Comparison of ENCODE assay signal across 15 cellular contexts in genomic region chr4:101238706-101239105, GRCh38.
DNase-seq lines count a peak whose midpoint lies in the region; ATAC-seq and TF ChIP-seq lines count a peak whose summit lies in the region.
"Had no signal": no experiment of that assay in that cellular context is flagged by ENCODE, and none has a peak within 500 bp of the region (broad histone marks: within the 10 kb centered on the region; RNA-seq: fewer than 3 reads in every experiment).

No MANE protein-coding gene starts in this region.

- DNase-seq in HFFc6 = peak; percentile 24
- DNase-seq in RWPE1 (ENCODE audit: low spot score) = peak; percentile 44
- peak; percentile 61 for DNase-seq in fibroblast of gingiva (ENCODE audit: low read depth)
- DNase-seq in activated CD4-positive, CD25-positive, alpha-beta regulatory T cell (lab: John Stamatoyannopoulos, UW) = no peak
- no peak for DNase-seq in NCI-H1417 (lab: John Stamatoyannopoulos, UW)
- DNase-seq in Caco-2 = no peak
- DNase-seq: activated CD8-positive, alpha-beta T cell treated with anti-CD3 and anti-CD28 coated beads for 36 hours; heart left ventricle; naive B cell; NCI-H1436; SHP77 treated with DMSO at 0.1 percent for 48 hours; stimulated activated CD4-positive, alpha-beta T cell treated with anti-CD3 and anti-CD28 coated beads, Interleukin-2, amount 100 ng/mL, for 48 hours; thyroid gland had no signal

- peak overlapping the region; percentile 33 for H3K4me2 ChIP-seq in skeletal muscle satellite cell (ENCODE audit: low read length)

- H3K9me3 ChIP-seq in skeletal muscle satellite cell (replicated peaks; ENCODE audit: low read length) (no peaks in the 10 kb centered on the region), Caco-2 (no peaks in the 10 kb centered on the region)
- H3K9me3 ChIP-seq: heart left ventricle, thyroid gland had no signal

- no peak for ATAC-seq in HG02852 (IDR thresholded peaks at IDR 0.05; ENCODE audit: unreplicated experiment)
- ATAC-seq: activated CD8-positive, alpha-beta T cell treated with anti-CD3 and anti-CD28 coated beads for 36 hours had no signal

- H3K4me3 Mint-ChIP-seq in HFFc6 = peak overlapping the region; percentile 3; the same call in 1 of the 2 replicates
- H3K4me3 Mint-ChIP-seq in Caco-2 (ENCODE audit: unreplicated experiment) = no peak overlapping the region
- H3K4me3 Mint-ChIP-seq: activated CD8-positive, alpha-beta T cell treated with anti-CD3 and anti-CD28 coated beads for 36 hours; naive B cell had no signal

- H3K4me1 ChIP-seq in skeletal muscle satellite cell (ENCODE audit: control insufficient read depth, insufficient read depth, low read length) (peaks cover 17% of the 10 kb centered on the region), Caco-2 (no peaks in the 10 kb centered on the region)

- H3K4me1 Mint-ChIP-seq in HFFc6 (ENCODE audit: low read depth) (peaks cover 33% of the 10 kb centered on the region), Caco-2 (ENCODE audit: low read depth, unreplicated experiment) (peaks cover 4% of the 10 kb centered on the region)

- no peaks in the 10 kb centered on the region for H3K27me3 ChIP-seq in skeletal muscle satellite cell (ENCODE audit: control insufficient read depth, insufficient read depth, low read length)
- no peaks in the 10 kb centered on the region for H3K27me3 ChIP-seq in Caco-2 (replicated peaks; ENCODE audit: control insufficient read depth, insufficient read depth, low read length)
- H3K27me3 ChIP-seq: heart left ventricle, thyroid gland had no signal

- H3K36me3 Mint-ChIP-seq in HFFc6 (ENCODE audit: low read depth) = no peaks in the 10 kb centered on the region
- no peaks in the 10 kb centered on the region for H3K36me3 Mint-ChIP-seq in Caco-2 (ENCODE audit: insufficient read depth, unreplicated experiment)
- H3K36me3 Mint-ChIP-seq: naive B cell had no signal

- H3K9ac ChIP-seq in skeletal muscle satellite cell (ENCODE audit: low read depth, low read length) = no peak overlapping the region

- H3K4me3 ChIP-seq in skeletal muscle satellite cell (ENCODE audit: low read length) = no peak overlapping the region
- H3K4me3 ChIP-seq in Caco-2 (ENCODE audit: low read depth, low read length) = no peak overlapping the region
- H3K4me3 ChIP-seq: heart left ventricle, thyroid gland had no signal

- POLR2A ChIA-PET in RWPE1 (lab: Yijun Ruan, JAX; ENCODE audit: low non-redundant PET) = no interaction called here
- POLR2A ChIA-PET in Caco-2 (lab: Charles Lee) = no interaction called here

- no peaks in the 10 kb centered on the region for H3K9me3 Mint-ChIP-seq in HFFc6
- no peaks in the 10 kb centered on the region for H3K9me3 Mint-ChIP-seq in Caco-2 (ENCODE audit: unreplicated experiment)
- H3K9me3 Mint-ChIP-seq: activated CD8-positive, alpha-beta T cell treated with anti-CD3 and anti-CD28 coated beads for 36 hours had no signal

- no peak overlapping the region for H3K27ac ChIP-seq in RWPE1
- H3K27ac ChIP-seq: thyroid gland had no signal

- intact Hi-C loops in Caco-2 (cut with micrococcal nuclease; ENCODE audit: unreplicated experiment) = no loop called here

- H3K36me3 ChIP-seq in skeletal muscle satellite cell (ENCODE audit: insufficient read depth, low read length) (no peaks in the 10 kb centered on the region), Caco-2 (ENCODE audit: control insufficient read depth, insufficient read depth, low read length) (no peaks in the 10 kb centered on the region)
- H3K36me3 ChIP-seq: heart left ventricle, thyroid gland had no signal

- CTCF ChIA-PET in RWPE1 (lab: Yijun Ruan, JAX) (no interaction called here), Caco-2 (lab: Charles Lee) (no interaction called here)

- H3K27me3 Mint-ChIP-seq in HFFc6 (ENCODE audit: insufficient read depth) (no peaks in the 10 kb centered on the region; the same call in 1 of the 2 replicates), Caco-2 (ENCODE audit: insufficient read depth, unreplicated experiment) (no peaks in the 10 kb centered on the region)
- H3K27me3 Mint-ChIP-seq: activated CD8-positive, alpha-beta T cell treated with anti-CD3 and anti-CD28 coated beads for 36 hours; naive B cell had no signal

- H3K27ac Mint-ChIP-seq in HFFc6 (peak overlapping the region; percentile 11), Caco-2 (ENCODE audit: unreplicated experiment) (no peak overlapping the region)
- H3K27ac Mint-ChIP-seq: activated CD8-positive, alpha-beta T cell treated with anti-CD3 and anti-CD28 coated beads for 36 hours had no signal

- TF ChIP-seq CTCF in HFFc6 (IDR thresholded peaks at IDR 0.05) (no peak), RWPE1 (conservative IDR thresholded peaks at IDR 0.05; ENCODE audit: low read depth) (no peak), Caco-2 (IDR thresholded peaks at IDR 0.05; ENCODE audit: insufficient read depth in 1 of 2, low read depth in 1 of 2, low read length in 1 of 2, severe bottlenecking in 1 of 2, unreplicated experiment in 1 of 2) (no peak)

- BruUV-seq in Caco-2 (replicated peaks; lab: Mats Ljungman, UMichigan) = no TSS peak

Comparison
In these comparisons a context has a peak if more than half of its experiments do, and no peak if none do; other contexts are left out.
1. DNase-seq: peak in HFFc6 (single experiment), RWPE1 (single experiment) and fibroblast of gingiva (single experiment); none in activated CD4-positive, CD25-positive, alpha-beta regulatory T cell (0 of 4), NCI-H1417 (0 of 3) and Caco-2 (0 of 2).